In genomic region chr13:98462946-98463345, GRCh38 we compare ENCODE assay signal across 1 cellular context.
TF ChIP-seq lines count a peak whose summit lies in the region.

No MANE protein-coding gene starts in this region.

TF ChIP-seq in GM23338, 12 proteins besides CTCF, POLR2A, EP300 and RAD21 (continued from another document):
- TF ChIP-seq ZNF462 (CRISPR knock-in tag; IDR thresholded peaks at IDR 0.05): no peak
- no peak for TF ChIP-seq ZNF331 (CRISPR knock-in tag; IDR thresholded peaks at IDR 0.05; ENCODE audit: low read depth)
- TF ChIP-seq POLR2AphosphoS5 (IDR thresholded peaks at IDR 0.05; ENCODE audit: low read depth): no peak
- no peak for TF ChIP-seq EZH2phosphoT487 (IDR thresholded peaks at IDR 0.05; ENCODE audit: unreplicated experiment)
